8 cellular contexts compared by ENCODE assay signal in genomic region chr11:59668188-59668949, GRCh38. TPM values are rescaled to one million over a fixed set of nuclear protein-coding genes. Genes with fewer than 3 reads are reported as not detected.
DNase-seq lines count a peak whose midpoint lies in the region; ATAC-seq lines count a peak whose summit lies in the region.

No MANE protein-coding gene starts in this region.

- in situ Hi-C loops in T47D (cut with HindIII; ENCODE audit: low pct_unique_long_range_greater_than_20kb, low sequenced_read_pairs), result no loop called here

- ATAC-seq in GM19463 (IDR thresholded peaks at IDR 0.05; ENCODE audit: unreplicated experiment), result peak; percentile 28

- peak; percentile 39 for DNase-seq in COLO668 (lab: John Stamatoyannopoulos, UW; ENCODE audit: unreplicated experiment)
- DNase-seq in HT-29 (ENCODE audit: low spot score), result peak; percentile 53
- DNase-seq in T-helper 9 cell, result peak; percentile 58
- peak; percentile 56 to 66 for DNase-seq in T47D (ENCODE audit: low read depth in 1 of 2, low spot score in 1 of 2)
- DNase-seq in islet precursor cell, result peak; percentile 83
- DNase-seq in stimulated activated CD4-positive, alpha-beta T cell treated with anti-CD3 and anti-CD28 coated beads, Interleukin-1b, Interleukin-23, amount 100 ng/mL, for 1 hour (ENCODE audit: low read depth in 2 of 2), result peak; percentile 29 to 65
- no peak for DNase-seq in hippocampal formation (lab: John Stamatoyannopoulos, UW)

RNA-seq across cellular contexts. Expression of gene PATL1, which starts 0.5 kb away (rescaled TPM):
- total RNA-seq in HT-29 (2014; rRNA removed; shearing (Covaris generic)), result 14.6 and 15.6 TPM in 2 replicates

RNA-seq across cellular contexts. Expression of gene OR10V1, which starts 45.3 kb away (rescaled TPM):
- total RNA-seq in HT-29 (2014; rRNA removed; shearing (Covaris generic)), result not detected in 2 replicates

RNA-seq across cellular contexts. Expression of gene OSBP, which starts 52.8 kb away (rescaled TPM):
- 22.8 and 29.4 TPM in 2 replicates for total RNA-seq in HT-29 (2014; rRNA removed; shearing (Covaris generic))

Comparison
In these comparisons a context has a peak if more than half of its experiments do, and no peak if none do; other contexts are left out.
1. DNase-seq: peak in COLO668 (single experiment), HT-29 (single experiment), T-helper 9 cell (single experiment), T47D (2 of 2), islet precursor cell (single experiment) and stimulated activated CD4-positive, alpha-beta T cell treated with anti-CD3 and anti-CD28 coated beads, Interleukin-1b, Interleukin-23, amount 100 ng/mL, for 1 hour (2 of 2); none in hippocampal formation (0 of 2).